In genomic region chr10:10165415-10165814, GRCh38 we compare ENCODE assay signal across 25 cellular contexts.
"Had no signal": no experiment of that assay in that cellular context is flagged by ENCODE, and none has a peak within 500 bp of the region (broad histone marks: within the 10 kb centered on the region; RNA-seq: fewer than 3 reads in every experiment).

No MANE protein-coding gene starts in this region.

- DNase-seq: activated CD4-positive, alpha-beta T cell treated with anti-CD3 and anti-CD28 coated beads for 48 hours; activated CD4-positive, alpha-beta T cell treated with anti-CD3 and anti-CD28 coated beads, Interleukin-2, amount 50 U/mL, for 4 hours; activated CD4-positive, CD25-positive, alpha-beta regulatory T cell treated with anti-CD3 and anti-CD28 coated beads, Interleukin-2, amount 50 U/mL, for 72 hours; activated CD8-positive, alpha-beta memory T cell treated with anti-CD3 and anti-CD28 coated beads, Interleukin-2, amount 50 U/mL, for 48 hours; activated CD8-positive, alpha-beta T cell treated with anti-CD3 and anti-CD28 coated beads, Interleukin-2, amount 10 ng/mL, durations not matched to agents 7 days and 5 days; activated naive CD4-positive, alpha-beta T cell treated with anti-CD3 and anti-CD28 coated beads, Interleukin-2, amount 50 U/mL, for 16 hours; activated naive CD8-positive, alpha-beta T cell treated with anti-CD3 and anti-CD28 coated beads, Interleukin-2, amount 10 ng/mL, durations not matched to agents 7 days and 5 days; activated T-cell treated with anti-CD3 and anti-CD28 coated beads, Interleukin-2, amount 50 U/mL, for 1 hour; adrenal gland; anterior cingulate cortex; MG63; NCI-H1105; NCI-H1436; NCI-H1694 treated with DMSO at 0.1 percent for 48 hours; NCI-H2029 treated with DMSO at 0.1 percent for 48 hours; NCI-H345; NCI-H510A treated with DMSO at 0.1 percent for 48 hours; NCI-H69; Peyer's patch; Right ventricle myocardium superior; SW 1271 had no signal

- H3K4me3 Mint-ChIP-seq: activated CD8-positive, alpha-beta T cell treated with anti-CD3 and anti-CD28 coated beads, Interleukin-2, amount 10 ng/mL, durations not matched to agents 7 days and 5 days; activated naive CD8-positive, alpha-beta T cell treated with anti-CD3 and anti-CD28 coated beads, Interleukin-2, amount 10 ng/mL, durations not matched to agents 7 days and 5 days; T-helper 1 cell treated with Interleukin-12 subunit alpha and Interleukin-12 subunit beta and Interleukin-4 antibody, amounts not matched to agents 30 μg/mL and 1 μg/mL, for 36 hours had no signal

- H3K27me3 ChIP-seq: adrenal gland, MG63, Peyer's patch, SJSA1 had no signal

- H3K4me1 Mint-ChIP-seq: activated naive CD8-positive, alpha-beta T cell treated with anti-CD3 and anti-CD28 coated beads, Interleukin-2, amount 10 ng/mL, durations not matched to agents 7 days and 5 days had no signal

- ATAC-seq: activated CD8-positive, alpha-beta T cell treated with anti-CD3 and anti-CD28 coated beads, Interleukin-2, amount 10 ng/mL, durations not matched to agents 7 days and 5 days; SK-N-SH treated with all-trans-retinoic acid at 6 μM for 48 hours had no signal

- H3K36me3 Mint-ChIP-seq: activated naive CD8-positive, alpha-beta T cell treated with anti-CD3 and anti-CD28 coated beads, Interleukin-2, amount 10 ng/mL, durations not matched to agents 7 days and 5 days had no signal

- H3K27ac Mint-ChIP-seq: activated CD8-positive, alpha-beta T cell treated with anti-CD3 and anti-CD28 coated beads, Interleukin-2, amount 10 ng/mL, durations not matched to agents 7 days and 5 days; activated naive CD8-positive, alpha-beta T cell treated with anti-CD3 and anti-CD28 coated beads, Interleukin-2, amount 10 ng/mL, durations not matched to agents 7 days and 5 days; T-helper 1 cell treated with Interleukin-12 subunit alpha and Interleukin-12 subunit beta and Interleukin-4 antibody, amounts not matched to agents 30 μg/mL and 1 μg/mL, for 36 hours had no signal

- H3K27ac ChIP-seq: adrenal gland, Peyer's patch, RWPE1, SJSA1 had no signal

- H3K4me1 ChIP-seq: adrenal gland, Peyer's patch, SJSA1 had no signal

- H3K36me3 ChIP-seq: adrenal gland, MG63, Peyer's patch, SJSA1 had no signal

- H3K9me3 ChIP-seq: adrenal gland, MG63 had no signal

- H3K9me3 Mint-ChIP-seq: T-helper 1 cell treated with Interleukin-12 subunit alpha and Interleukin-12 subunit beta and Interleukin-4 antibody, amounts not matched to agents 30 μg/mL and 1 μg/mL, for 36 hours had no signal

- H3K4me3 ChIP-seq: adrenal gland, MG63, Peyer's patch, SJSA1 had no signal
